Comparison of ENCODE assay signal across 24 cellular contexts in genomic region chr21:29961291-29962027, GRCh38. TPM values are rescaled to one million over a fixed set of nuclear protein-coding genes. Genes with fewer than 3 reads are reported as not detected.
"Had no signal": no experiment of that assay in that cellular context is flagged by ENCODE, and none has a peak within 500 bp of the region (broad histone marks: within the 10 kb centered on the region; RNA-seq: fewer than 3 reads in every experiment).

No MANE protein-coding gene starts in this region.

- H3K9ac ChIP-seq: SK-N-SH had no signal

- ATAC-seq: activated CD4-positive, alpha-beta T cell treated with anti-CD3 and anti-CD28 coated beads for 36 hours; activated CD8-positive, alpha-beta T cell treated with anti-CD3 and anti-CD28 coated beads for 36 hours; activated T-cell treated with anti-CD3 and anti-CD28 coated beads, Interleukin-2, amount 50 U/mL, for 72 hours had no signal

- H3K36me3 ChIP-seq: adrenal gland had no signal

- H3K4me3 ChIP-seq: adrenal gland had no signal

- H3K4me1 ChIP-seq: adrenal gland had no signal

- H3K9me3 ChIP-seq: adrenal gland, SK-N-SH had no signal

- H3K27me3 ChIP-seq: adrenal gland had no signal

- DNase-seq: activated CD4-positive, alpha-beta T cell treated with anti-CD3 and anti-CD28 coated beads for 36 hours; activated CD8-positive, alpha-beta memory T cell treated with anti-CD3 and anti-CD28 coated beads, Interleukin-2, amount 50 U/mL, for 4 hours; activated CD8-positive, alpha-beta T cell treated with anti-CD3 and anti-CD28 coated beads for 36 hours; activated gamma-delta T cell treated with Interleukin-2 at 50 U/mL for 16 hours; activated naive CD4-positive, alpha-beta T cell treated with anti-CD3 and anti-CD28 coated beads, Interleukin-2, amount 10 ng/mL, durations not matched to agents 7 days and 5 days; activated naive CD8-positive, alpha-beta T cell treated with anti-CD3 and anti-CD28 coated beads for 36 hours; activated T-cell treated with anti-CD3 and anti-CD28 coated beads, Interleukin-2, amount 50 U/mL, for 72 hours; adrenal gland; anterior cingulate cortex; caudate nucleus; KG1; NCI-H1092; NCI-H1930; NCI-H345; NCI-H510A treated with DMSO at 0.1 percent for 48 hours; NCI-H774; SK-N-SH; T-helper 1 cell had no signal

- H3K27ac ChIP-seq: adrenal gland, VCaP had no signal

- H3K4me2 ChIP-seq: SK-N-SH had no signal

RNA-seq across cellular contexts. Expression of gene GRIK1, which starts 21.7 kb away (rescaled TPM):
- total RNA-seq: activated CD4-positive, alpha-beta T cell treated with anti-CD3 and anti-CD28 coated beads for 36 hours; activated CD8-positive, alpha-beta T cell treated with anti-CD3 and anti-CD28 coated beads for 36 hours; activated naive CD8-positive, alpha-beta T cell treated with anti-CD3 and anti-CD28 coated beads for 36 hours; activated T-cell treated with anti-CD3 and anti-CD28 coated beads, Interleukin-2, amount 50 U/mL, for 72 hours; activated T-helper 2 cell treated with anti-CD3 and anti-CD28 coated beads, Interferon-gamma antibody, Interleukin-2, Interleukin-4, amounts not matched to agents 10 μg/mL and 5 μg/mL and 100 μg/mL, durations not matched to agents 14 hours and 24 hours and 36 hours; LHCN-M2; M059J; RPMI7951; T-helper 2 cell treated with Interferon-gamma antibody and Interleukin-4, amounts not matched to agents 100 ng/mL and 5 ng/mL, for 36 hours had no signal
- polyA plus RNA-seq: SK-N-SH had no signal
